8 cellular contexts compared by ENCODE assay signal in the genomic region with DNA sequence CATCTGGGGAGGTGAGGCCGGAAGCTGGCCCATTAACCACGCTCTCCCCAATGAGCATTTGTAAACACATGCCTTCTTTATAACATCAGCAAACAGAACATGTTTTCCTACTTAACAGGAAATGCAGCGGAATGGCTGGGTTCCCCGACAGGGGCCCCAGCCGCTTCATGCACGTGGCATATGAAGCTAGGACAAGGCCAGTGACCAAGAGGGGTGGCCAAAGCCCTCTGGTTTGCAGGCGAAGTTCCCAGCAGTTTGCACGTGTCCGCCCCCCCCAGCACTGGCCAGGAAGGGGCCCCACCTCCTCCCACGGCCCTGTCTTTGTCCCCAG. TPM values are rescaled to one million over a fixed set of nuclear protein-coding genes. Genes with fewer than 3 reads are reported as not detected.
A peak's percentile ranks its signal among the peaks of the same experiment; 100 is the strongest.
DNase-seq lines count a peak whose midpoint lies in the region; ATAC-seq, FAIRE-seq and TF ChIP-seq lines count a peak whose summit lies in the region.

No MANE protein-coding gene starts in this region.

- no peaks in the 10 kb centered on the region for H3K27me3 Mint-ChIP-seq in brain

- peak; percentile 72 for ATAC-seq in HepG2

- peak overlapping the region; percentile 37 for H3K4me2 ChIP-seq in HepG2 (ENCODE audit: low read depth, low read length)

- intact Hi-C loops in HepG2 (cut with micrococcal nuclease; ENCODE audit: unreplicated experiment) (loop anchor here (5.0 kb wide), 1 partner anchor 200 kb away; the partner anchor contains the start of gene CCND1), testis (cut with DNase I; ENCODE audit: low total_unique reads) (loop anchor here (10.0 kb wide), 1 partner anchor 192 kb away; no protein-coding TSS in a partner anchor)

- H3K27ac Mint-ChIP-seq in brain, result peak overlapping the region; percentile 80 to 99 (median 92)

- peak overlapping the region; percentile 40 for H3K9ac ChIP-seq in HepG2 (ENCODE audit: insufficient read depth, low read depth, low read length)

- no peaks in the 10 kb centered on the region for H3K79me2 ChIP-seq in HepG2 (ENCODE audit: insufficient read depth, low read length)

- TF ChIP-seq CTCF in brain (conservative IDR thresholded peaks at IDR 0.05) (no peak), HepG2 (CRISPR knock-in tag; IDR thresholded peaks at IDR 0.05) (0 out of 2 replicates have a peak, but pooled peaks have one; percentile 22), testis (IDR thresholded peaks at IDR 0.05) (no peak)

- no peaks in the 10 kb centered on the region for H4K20me1 ChIP-seq in HepG2 (ENCODE audit: insufficient read depth, low read length)

- H3K4me3 ChIP-seq in HepG2 (replicated peaks in 1 of 3; ENCODE audit: insufficient read depth in 1 of 3, low read depth in 2 of 3, low read length in 3 of 3), result no peak overlapping the region
- H3K4me3 ChIP-seq in testis, result peak overlapping the region in 1 of 2 donors; percentile 54
- H3K4me3 ChIP-seq in HAP-1, result no peak overlapping the region

- 3% methylated on average over 3 of the region's 10 CpGs for WGBS in HepG2 (ENCODE audit: low lambda C conversion rate)
- WGBS in testis, 2 donors, result 11 to 16% methylated on average over 8 to 10 of the region's 10 CpGs

- no peaks in the 10 kb centered on the region for H3K9me3 ChIP-seq in HepG2 (ENCODE audit: low read length)
- H3K9me3 ChIP-seq in testis, result no peaks in the 10 kb centered on the region
- no peaks in the 10 kb centered on the region for H3K9me3 ChIP-seq in HAP-1

- H3K27ac ChIP-seq in HepG2 (ENCODE audit: extremely low read length, insufficient read depth, low read length) (peak overlapping the region; percentile 57), testis (no peak overlapping the region)

- H3K36me3 Mint-ChIP-seq in brain, result no peaks in the 10 kb centered on the region

- H2AFZ ChIP-seq in HepG2 (ENCODE audit: low read length), result no peak overlapping the region

- H3K4me1 ChIP-seq in HepG2 (ENCODE audit: insufficient read depth, low read length) (peaks cover 58% of the 10 kb centered on the region), testis (peaks cover 21% of the 10 kb centered on the region), HAP-1 (peaks cover 10% of the 10 kb centered on the region)

- in situ Hi-C loops in HepG2 (cut with HindIII; ENCODE audit: extremely low pct_ligation_motif_present, low pct_unique_long_range_greater_than_20kb), result loop anchor here (25.0 kb wide), 1 partner anchor 195 kb away; the partner anchor contains the start of gene CCND1
- in situ Hi-C loops in HAP-1 (cut with MboI; ENCODE audit: low sequenced_read_pairs), result no loop called here

- H3K27me3 ChIP-seq in HepG2 (ENCODE audit: control insufficient read depth in 1 of 2, insufficient read depth in 2 of 2, low read length in 2 of 2), result no peaks in the 10 kb centered on the region
- no peaks in the 10 kb centered on the region for H3K27me3 ChIP-seq in testis
- H3K27me3 ChIP-seq in HAP-1 (ENCODE audit: low read depth), result no peaks in the 10 kb centered on the region

- TF ChIP-seq RAD21 in HepG2 (CRISPR knock-in tag; IDR thresholded peaks at IDR 0.05), result no peak

- TF ChIP-seq EP300 in HepG2 (IDR thresholded peaks at IDR 0.05; ENCODE audit: low read depth in 2 of 2, low read length in 2 of 2) (peak in 1 of 2 experiments; percentile 79; a peak in 2 of 4 replicates), HepG2 (CRISPR knock-in tag; IDR thresholded peaks at IDR 0.05; ENCODE audit: borderline replicate concordance) (peak; percentile 68; the same call in 1 of the 2 replicates)

- no peaks in the 10 kb centered on the region for H3K9me3 Mint-ChIP-seq in brain

- TF ChIP-seq POLR2A in HepG2 (IDR thresholded peaks at IDR 0.05; ENCODE audit: insufficient read depth in 1 of 2, low read depth in 2 of 2, low read length in 2 of 2) (no peak), testis (IDR thresholded peaks at IDR 0.05) (no peak)

- DNase-seq in HTR-8/SVneo (ENCODE audit: insufficient read length, low spot score) (peak; percentile 49), HepG2 (ENCODE audit: low spot score) (peak; percentile 80), testis (peak; percentile 31), GM19239 (ENCODE audit: insufficient read length, low spot score) (no peak), NCI-H2196 treated with DMSO at 0.1 percent for 48 hours (lab: John Stamatoyannopoulos, UW; ENCODE audit: unreplicated experiment) (no peak), HAP-1 (ENCODE audit: low spot score in 2 of 2) (no peak)
- DNase-seq in stimulated activated CD4-positive, alpha-beta T cell treated with anti-CD3 and anti-CD28 coated beads, Interleukin-2, amount 100 ng/mL, for 24 hours, result no peak

- POLR2A ChIA-PET in HepG2 (lab: Yijun Ruan, JAX), result interaction anchor here (1.2 kb wide), 1 partner anchor 54 kb away, joined by 3 read pairs; no protein-coding TSS in a partner anchor

- H3K36me3 ChIP-seq in HepG2 (replicated peaks in 1 of 2; ENCODE audit: control insufficient read depth in 1 of 2, insufficient read depth in 2 of 2, low read length in 2 of 2) (no peaks in the 10 kb centered on the region), testis (ENCODE audit: low read depth, missing control alignments) (no peaks in the 10 kb centered on the region), HAP-1 (replicated peaks) (no peaks in the 10 kb centered on the region)

- BruUV-seq in HepG2 (replicated peaks; lab: Mats Ljungman, UMichigan), result no TSS peak

- FAIRE-seq in HTR-8/SVneo (lab: Jason Lieb, UNC) (no peak), HepG2 (lab: Jason Lieb, UNC) (peak; percentile 58), GM19239 (lab: Jason Lieb, UNC) (no peak)

- H3K4me3 Mint-ChIP-seq in brain, result peak overlapping the region; percentile 63 to 85 (median 83)

- H3K4me1 Mint-ChIP-seq in brain, result peaks cover 34% of the 10 kb centered on the region

- CTCF ChIA-PET in HepG2 (lab: Yijun Ruan, JAX; ENCODE audit: low intra/inter-chr PET ratio, low total read pairs), result no interaction called here

TF ChIP-seq in HepG2, 621 proteins besides CTCF, POLR2A, EP300 and RAD21 (continues in another document):
- TF ChIP-seq RFX3 (CRISPR knock-in tag; IDR thresholded peaks at IDR 0.05) (no peak), CSRNP1 (CRISPR knock-in tag; IDR thresholded peaks at IDR 0.05) (peak; percentile 83), ZKSCAN1 (IDR thresholded peaks at IDR 0.05; ENCODE audit: low read length) (no peak), GATAD2A (CRISPR knock-in tag; IDR thresholded peaks at IDR 0.05) (peak; percentile 89), ZFP36 (IDR thresholded peaks at IDR 0.05; ENCODE audit: borderline replicate concordance, low read depth, low read length, partially characterized antibody) (no peak)
- TF ChIP-seq, protein P1, sequence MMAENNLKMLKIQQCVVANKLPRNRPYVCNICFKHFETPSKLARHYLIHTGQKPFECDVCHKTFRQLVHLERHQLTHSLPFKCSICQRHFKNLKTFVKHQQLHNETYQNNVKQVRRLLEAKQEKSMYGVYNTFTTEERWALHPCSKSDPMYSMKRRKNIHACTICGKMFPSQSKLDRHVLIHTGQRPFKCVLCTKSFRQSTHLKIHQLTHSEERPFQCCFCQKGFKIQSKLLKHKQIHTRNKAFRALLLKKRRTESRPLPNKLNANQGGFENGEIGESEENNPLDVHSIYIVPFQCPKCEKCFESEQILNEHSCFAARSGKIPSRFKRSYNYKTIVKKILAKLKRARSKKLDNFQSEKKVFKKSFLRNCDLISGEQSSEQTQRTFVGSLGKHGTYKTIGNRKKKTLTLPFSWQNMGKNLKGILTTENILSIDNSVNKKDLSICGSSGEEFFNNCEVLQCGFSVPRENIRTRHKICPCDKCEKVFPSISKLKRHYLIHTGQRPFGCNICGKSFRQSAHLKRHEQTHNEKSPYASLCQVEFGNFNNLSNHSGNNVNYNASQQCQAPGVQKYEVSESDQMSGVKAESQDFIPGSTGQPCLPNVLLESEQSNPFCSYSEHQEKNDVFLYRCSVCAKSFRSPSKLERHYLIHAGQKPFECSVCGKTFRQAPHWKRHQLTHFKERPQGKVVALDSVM (CRISPR knock-in tag; IDR thresholded peaks at IDR 0.05), result no peak

RNA-seq across cellular contexts. Expression of gene LINC01488, which starts 38.7 kb away (rescaled TPM):
- polyA plus RNA-seq in brain (ENCODE audit: insufficient read depth, low read depth, low replicate concordance) (not detected), HepG2 (2011; rRNA removed) (0.13 and 0.26 TPM in 2 replicates), testis (ENCODE audit: insufficient read depth, low read depth, low replicate concordance) (not detected)
- total RNA-seq in HepG2 (2016; rRNA removed; fragmentation: Illumina TruSeq; extraction: Trizol) (0.14 and 0.58 TPM in 2 replicates), testis (not detected)
- total RNA-seq in HepG2 (2016; cell fraction: cytosol; rRNA removed; fragmentation: Illumina TruSeq; extraction: Trizol; ENCODE audit: low read depth), result 0.10 and 0.18 TPM in 2 replicates
- 0.09 and 0.74 TPM in 2 replicates for total RNA-seq in HepG2 (2016; cell fraction: insoluble cytoplasmic fraction; rRNA removed; fragmentation: Illumina TruSeq; extraction: Trizol)
- 0.17 and 0.31 TPM in 2 replicates for total RNA-seq in HepG2 (2016; cell fraction: membrane; rRNA removed; fragmentation: Illumina TruSeq; extraction: Trizol)
- total RNA-seq in HepG2 (2016; cell fraction: nucleus; rRNA removed; fragmentation: Illumina TruSeq; extraction: Trizol), result 0.47 and 1.4 TPM in 2 replicates
- polyA plus RNA-seq in HepG2 (2011; cell fraction: cytosol; rRNA removed), result 0.11 TPM in 1 of 2 replicates, not detected in the other
- 0.31 and 1.3 TPM in 2 replicates for polyA plus RNA-seq in HepG2 (2011; cell fraction: nucleus; rRNA removed)
- polyA plus RNA-seq in HepG2 (2012), result 0.04 TPM in 1 of 2 replicates, not detected in the other
- polyA plus RNA-seq in HepG2 (2016; cell fraction: cytosol; fragmentation: Illumina TruSeq; extraction: Trizol; ENCODE audit: low read depth), result 0.09 and 0.12 TPM in 2 replicates
- 0.21 and 0.39 TPM in 2 replicates for polyA plus RNA-seq in HepG2 (2016; cell fraction: insoluble cytoplasmic fraction; fragmentation: Illumina TruSeq; extraction: Trizol; ENCODE audit: low read depth)
- polyA plus RNA-seq in HepG2 (2016; cell fraction: membrane; fragmentation: Illumina TruSeq; extraction: Trizol; ENCODE audit: low read depth), result 0.22 TPM in 2 replicates
- 1.7 and 3.1 TPM in 2 replicates for polyA plus RNA-seq in HepG2 (2016; cell fraction: nucleus; fragmentation: Illumina TruSeq; extraction: Trizol; ENCODE audit: insufficient read depth, low read depth)
- 0.16 TPM in 1 of 2 replicates, not detected in the other for polyA minus RNA-seq in HepG2 (2011; rRNA and poly(A)+ RNA removed; ENCODE audit: low replicate concordance)
- not detected in 2 replicates for polyA minus RNA-seq in HepG2 (2011; cell fraction: cytosol; rRNA and poly(A)+ RNA removed)
- polyA minus RNA-seq in HepG2 (2011; cell fraction: nucleus; rRNA and poly(A)+ RNA removed), result 0.12 and 0.39 TPM in 2 replicates

Comparison
In these comparisons a context has a peak if more than half of its experiments do, and no peak if none do; other contexts are left out.
1. DNase-seq: peak in HTR-8/SVneo (single experiment), HepG2 (single experiment) and testis (single experiment); none in GM19239 (single experiment), stimulated activated CD4-positive, alpha-beta T cell treated with anti-CD3 and anti-CD28 coated beads, Interleukin-2, amount 100 ng/mL, for 24 hours (0 of 2), NCI-H2196 treated with DMSO at 0.1 percent for 48 hours (single experiment) and HAP-1 (0 of 2).